Comparison of ENCODE assay signal across 8 cellular contexts in genomic region chr4:152938237-152938969, GRCh38. TPM values are rescaled to one million over a fixed set of nuclear protein-coding genes. Genes with fewer than 3 reads are reported as not detected.
DNase-seq lines count a peak whose midpoint lies in the region; ATAC-seq, FAIRE-seq and TF ChIP-seq lines count a peak whose summit lies in the region.

No MANE protein-coding gene starts in this region.

- H3K9me3 ChIP-seq in kidney (ENCODE audit: control insufficient read depth in 1 of 2, low read length in 2 of 2) (no peaks in the 10 kb centered on the region), testis (no peaks in the 10 kb centered on the region)

- H3K9ac ChIP-seq in kidney (ENCODE audit: low read length in 2 of 2) = peak overlapping the region; percentile 27 to 40

- H3K4me3 ChIP-seq in kidney (ENCODE audit: low read length in 2 of 2) (peak overlapping the region; percentile 62 to 70), testis (peak overlapping the region; percentile 60 to 63)

- H3K27me3 ChIP-seq in testis = no peaks in the 10 kb centered on the region

- 9 to 10% methylated on average over 18 of the region's 18 CpGs for WGBS in testis, 2 donors

- no peak for DNase-seq in activated CD4-positive, alpha-beta T cell treated with anti-CD3 and anti-CD28 coated beads for 36 hours
- no peak for DNase-seq in activated CD4-positive, alpha-beta T cell treated with anti-CD3 and anti-CD28 coated beads for 48 hours
- no peak for DNase-seq in activated naive CD8-positive, alpha-beta T cell treated with anti-CD3 and anti-CD28 coated beads, Interleukin-2, amount 50 U/mL, for 24 hours
- DNase-seq in kidney (peak; percentile 18), testis (peak; percentile 24), NCI-H2171 treated with DMSO at 0.1 percent for 48 hours (lab: John Stamatoyannopoulos, UW) (no peak), NOMO-1 (lab: John Stamatoyannopoulos, UW; ENCODE audit: unreplicated experiment in 2 of 2) (no peak), iPS-NIHi11 (ENCODE audit: low spot score) (no peak)

- no peaks in the 10 kb centered on the region for H3K36me3 Mint-ChIP-seq in activated CD4-positive, alpha-beta T cell treated with anti-CD3 and anti-CD28 coated beads for 36 hours (ENCODE audit: low read depth)
- H3K36me3 Mint-ChIP-seq in activated naive CD8-positive, alpha-beta T cell treated with anti-CD3 and anti-CD28 coated beads, Interleukin-2, amount 50 U/mL, for 24 hours (ENCODE audit: low read depth) = no peaks in the 10 kb centered on the region

- intact Hi-C loops in activated CD4-positive, alpha-beta T cell treated with anti-CD3 and anti-CD28 coated beads for 36 hours (cut with DNase I, micrococcal nuclease) = loop anchor here (5.0 kb wide), 2 partner anchors 189 to 1531 kb away; partner anchors contain the start of gene FHIP1A (in 1 of the 2)
- intact Hi-C loops in kidney (cut with DNase I) = no loop called here
- intact Hi-C loops in testis (cut with DNase I; ENCODE audit: low total_unique reads) = no loop called here

- TF ChIP-seq CTCF in kidney (IDR thresholded peaks at IDR 0.05; ENCODE audit: borderline replicate concordance, extremely low read depth, insufficient read depth) (no peak), testis (IDR thresholded peaks at IDR 0.05) (no peak)

- H3K36me3 ChIP-seq in kidney (ENCODE audit: control insufficient read depth in 1 of 2, insufficient read depth in 2 of 2, low read length in 2 of 2) (no peaks in the 10 kb centered on the region), testis (ENCODE audit: low read depth, missing control alignments) (no peaks in the 10 kb centered on the region)

- no peaks in the 10 kb centered on the region for H3K9me3 Mint-ChIP-seq in activated CD4-positive, alpha-beta T cell treated with anti-CD3 and anti-CD28 coated beads for 36 hours (ENCODE audit: low read depth)
- H3K9me3 Mint-ChIP-seq in activated naive CD8-positive, alpha-beta T cell treated with anti-CD3 and anti-CD28 coated beads, Interleukin-2, amount 50 U/mL, for 24 hours = no peaks in the 10 kb centered on the region

- CTCF ChIA-PET in activated CD4-positive, alpha-beta T cell treated with anti-CD3 and anti-CD28 coated beads for 36 hours (lab: Charles Lee) = interaction anchor here (0.6 to 0.8 kb wide), 2 partner anchors 145 to 232 kb away, joined by 3 read pairs; no protein-coding TSS in a partner anchor

- no peak overlapping the region for H3K27ac Mint-ChIP-seq in activated CD4-positive, alpha-beta T cell treated with anti-CD3 and anti-CD28 coated beads for 36 hours
- H3K27ac Mint-ChIP-seq in activated naive CD8-positive, alpha-beta T cell treated with anti-CD3 and anti-CD28 coated beads, Interleukin-2, amount 50 U/mL, for 24 hours = no peak overlapping the region

- peaks cover 15% of the 10 kb centered on the region for H3K4me1 Mint-ChIP-seq in activated CD4-positive, alpha-beta T cell treated with anti-CD3 and anti-CD28 coated beads for 36 hours
- peaks cover 17% of the 10 kb centered on the region for H3K4me1 Mint-ChIP-seq in activated naive CD8-positive, alpha-beta T cell treated with anti-CD3 and anti-CD28 coated beads, Interleukin-2, amount 50 U/mL, for 24 hours

- H3K27ac ChIP-seq in kidney (ENCODE audit: low read depth in 2 of 2, low read length in 2 of 2) = no peak overlapping the region
- H3K27ac ChIP-seq in testis = no peak overlapping the region

- no peak for TF ChIP-seq POLR2A in testis (IDR thresholded peaks at IDR 0.05)

- peak overlapping the region; percentile 59 for H3K4me3 Mint-ChIP-seq in activated CD4-positive, alpha-beta T cell treated with anti-CD3 and anti-CD28 coated beads for 36 hours
- peak overlapping the region; percentile 76 for H3K4me3 Mint-ChIP-seq in activated naive CD8-positive, alpha-beta T cell treated with anti-CD3 and anti-CD28 coated beads, Interleukin-2, amount 50 U/mL, for 24 hours

- no peak for FAIRE-seq in kidney (lab: Jason Lieb, UNC)

- peaks cover 0 to 6% of the 10 kb centered on the region in 2 donors for H3K4me1 ChIP-seq in kidney (ENCODE audit: control insufficient read depth in 1 of 2, insufficient read depth in 1 of 2, low read depth in 1 of 2, low read length in 2 of 2)
- H3K4me1 ChIP-seq in testis = peaks cover 4% of the 10 kb centered on the region

- POLR2A ChIA-PET in activated CD4-positive, alpha-beta T cell treated with anti-CD3 and anti-CD28 coated beads for 36 hours (lab: Charles Lee) = interaction anchor here (0.7 kb wide), 1 partner anchor 362 kb away, joined by 3 read pairs; no protein-coding TSS in a partner anchor

- H3K27me3 Mint-ChIP-seq in activated CD4-positive, alpha-beta T cell treated with anti-CD3 and anti-CD28 coated beads for 36 hours = peaks cover 52% of the 10 kb centered on the region
- H3K27me3 Mint-ChIP-seq in activated naive CD8-positive, alpha-beta T cell treated with anti-CD3 and anti-CD28 coated beads, Interleukin-2, amount 50 U/mL, for 24 hours = peaks cover 56% of the 10 kb centered on the region

- ATAC-seq in activated CD4-positive, alpha-beta T cell treated with anti-CD3 and anti-CD28 coated beads for 36 hours = no peak
- no peak for ATAC-seq in activated naive CD8-positive, alpha-beta T cell treated with anti-CD3 and anti-CD28 coated beads, Interleukin-2, amount 50 U/mL, for 24 hours

RNA-seq across cellular contexts. Expression of gene FHDC1, which starts 2.3 kb away (rescaled TPM):
- under 1 TPM; 0.09 TPM for total RNA-seq in activated CD4-positive, alpha-beta T cell treated with anti-CD3 and anti-CD28 coated beads for 36 hours
- total RNA-seq in kidney (5.9 TPM), testis (1 to 10 TPM; 3.8 to 4.2 TPM)
- polyA plus RNA-seq in kidney (ENCODE audit: insufficient read depth, low read depth, low replicate concordance) (1.5 TPM), testis (ENCODE audit: insufficient read depth, low read depth, low replicate concordance) (2.9 TPM)

Comparison
In these comparisons a context has a peak if more than half of its experiments do, and no peak if none do; other contexts are left out.
1. DNase-seq: peak in kidney (single experiment) and testis (single experiment); none in activated CD4-positive, alpha-beta T cell treated with anti-CD3 and anti-CD28 coated beads for 36 hours (single experiment), activated CD4-positive, alpha-beta T cell treated with anti-CD3 and anti-CD28 coated beads for 48 hours (single experiment), activated naive CD8-positive, alpha-beta T cell treated with anti-CD3 and anti-CD28 coated beads, Interleukin-2, amount 50 U/mL, for 24 hours (single experiment), NCI-H2171 treated with DMSO at 0.1 percent for 48 hours (single experiment), NOMO-1 (0 of 2) and iPS-NIHi11 (single experiment).
2. intact Hi-C loops: an anchor here in activated CD4-positive, alpha-beta T cell treated with anti-CD3 and anti-CD28 coated beads for 36 hours (5.0 kb wide); none called in kidney and testis.